In genomic region chr11:112597290-112597689, GRCh38 we compare ENCODE assay signal across 29 cellular contexts.
"Had no signal": no experiment of that assay in that cellular context is flagged by ENCODE, and none has a peak within 500 bp of the region (broad histone marks: within the 10 kb centered on the region; RNA-seq: fewer than 3 reads in every experiment).

No MANE protein-coding gene starts in this region.

- ATAC-seq: left colon; left lung; lower lobe of right lung; natural killer cell; right lobe of liver; stimulated activated memory B cell treated with anti-CD40 and anti-IgM and Interleukin-4, amounts not matched to agents 10 μg/mL and 1 μg/mL and 100 μg/mL, for 72 hours; stimulated activated naive CD8-positive, alpha-beta T cell treated with anti-CD3 and anti-CD28 coated beads, Interleukin-15, amount 100 ng/mL, for 72 hours had no signal

- H3K4me3 Mint-ChIP-seq: immature natural killer cell; mesothelial cell of epicardium; naive B cell; natural killer cell; nephron progenitor cell; stimulated activated memory B cell treated with anti-CD40 and anti-IgM and Interleukin-4, amounts not matched to agents 10 μg/mL and 1 μg/mL and 100 μg/mL, for 72 hours; stimulated activated naive CD8-positive, alpha-beta T cell treated with anti-CD3 and anti-CD28 coated beads, Interleukin-15, amount 100 ng/mL, for 72 hours had no signal

- H3K27ac ChIP-seq: left lung, lower lobe of right lung, ovary, right atrium auricular region, right lobe of liver, testis, thyroid gland, transverse colon, upper lobe of left lung, vagina had no signal

- H3K27ac Mint-ChIP-seq: immature natural killer cell; mesothelial cell of epicardium; naive B cell; natural killer cell; nephron progenitor cell; progenitor cell of endocrine pancreas; stimulated activated memory B cell treated with anti-CD40 and anti-IgM and Interleukin-4, amounts not matched to agents 10 μg/mL and 1 μg/mL and 100 μg/mL, for 72 hours; stimulated activated naive CD8-positive, alpha-beta T cell treated with anti-CD3 and anti-CD28 coated beads, Interleukin-15, amount 100 ng/mL, for 72 hours had no signal

- H3K9me3 Mint-ChIP-seq: immature natural killer cell; natural killer cell; stimulated activated naive CD8-positive, alpha-beta T cell treated with anti-CD3 and anti-CD28 coated beads, Interleukin-15, amount 100 ng/mL, for 72 hours had no signal

- H3K4me3 ChIP-seq: left lung, lower lobe of right lung, ovary, right atrium auricular region, right lobe of liver, smooth muscle cell, testis, thyroid gland, transverse colon, upper lobe of left lung, vagina had no signal

- DNase-seq: hypothalamus; immature natural killer cell; kidney; left colon; left lung; lower lobe of right lung; mammary epithelial cell; mesendoderm; naive B cell; natural killer cell; nephron progenitor cell; ovary; right lobe of liver; stimulated activated CD4-positive, alpha-beta T cell treated with anti-CD3 and anti-CD28 coated beads, Interleukin-1b, Interleukin-23, amount 100 ng/mL, for 48 hours; stimulated activated CD4-positive, alpha-beta T cell treated with anti-CD3 and anti-CD28 coated beads, Interleukin-2, amount 100 ng/mL, for 48 hours; stimulated activated CD4-positive, alpha-beta T cell treated with anti-CD3 and anti-CD28 coated beads, Interleukin-4, amount 100 ng/mL, for 4 hours; stimulated activated CD8-positive, alpha-beta memory T cell treated with anti-CD3 and anti-CD28 coated beads, Interleukin-4, amount 100 ng/mL, for 48 hours; stimulated activated naive CD4-positive, alpha-beta T cell treated with Interleukin-2 at 50 U/mL for 16 hours; stimulated activated naive CD8-positive, alpha-beta T cell treated with anti-CD3 and anti-CD28 coated beads, Interleukin-15, amount 100 ng/mL, for 72 hours; testis; thyroid gland; transverse colon; upper lobe of left lung had no signal

- H3K4me1 Mint-ChIP-seq: immature natural killer cell; naive B cell; nephron progenitor cell; stimulated activated memory B cell treated with anti-CD40 and anti-IgM and Interleukin-4, amounts not matched to agents 10 μg/mL and 1 μg/mL and 100 μg/mL, for 72 hours had no signal

- H3K36me3 Mint-ChIP-seq: immature natural killer cell; mesothelial cell of epicardium; naive B cell; natural killer cell; stimulated activated memory B cell treated with anti-CD40 and anti-IgM and Interleukin-4, amounts not matched to agents 10 μg/mL and 1 μg/mL and 100 μg/mL, for 72 hours had no signal
